Comparison of ENCODE assay signal across 16 cellular contexts in genomic region chr14:68964300-68965093, GRCh38. TPM values are rescaled to one million over a fixed set of nuclear protein-coding genes. Genes with fewer than 3 reads are reported as not detected.
DNase-seq lines count a peak whose midpoint lies in the region; ATAC-seq and TF ChIP-seq lines count a peak whose summit lies in the region.
"Had no signal": no experiment of that assay in that cellular context is flagged by ENCODE, and none has a peak within 500 bp of the region (broad histone marks: within the 10 kb centered on the region; RNA-seq: fewer than 3 reads in every experiment).

No MANE protein-coding gene starts in this region.

- H3K27me3 ChIP-seq in Caco-2 (replicated peaks; ENCODE audit: control insufficient read depth, insufficient read depth, low read length) (no peaks in the 10 kb centered on the region), hepatocyte (no peaks in the 10 kb centered on the region)

- peak overlapping the region; percentile 80 for H3K27ac ChIP-seq in hepatocyte
- H3K27ac ChIP-seq: C4-2B had no signal

- 61% methylated on average over 12 of the region's 12 CpGs for WGBS in hepatocyte (ENCODE audit: low lambda C conversion rate, missing lambda C conversion rate)

- H2AFZ ChIP-seq in hepatocyte: no peak overlapping the region

- no peak overlapping the region for H3K4me3 Mint-ChIP-seq in Caco-2 (ENCODE audit: unreplicated experiment)
- no peak overlapping the region for H3K4me3 Mint-ChIP-seq in T-helper 17 cell
- no peak overlapping the region for H3K4me3 Mint-ChIP-seq in activated CD8-positive, alpha-beta memory T cell treated with anti-CD3 and anti-CD28 coated beads, Interleukin-2, amount 10 ng/mL, durations not matched to agents 7 days and 5 days
- H3K4me3 Mint-ChIP-seq: stimulated activated memory B cell treated with anti-CD40 and anti-IgM and Interleukin-4, amounts not matched to agents 10 μg/mL and 1 μg/mL and 100 μg/mL, for 72 hours had no signal

- H3K4me1 Mint-ChIP-seq in Caco-2 (ENCODE audit: low read depth, unreplicated experiment) (peaks cover 29% of the 10 kb centered on the region), T-helper 17 cell (peaks cover 39% of the 10 kb centered on the region)
- H3K4me1 Mint-ChIP-seq in activated CD8-positive, alpha-beta memory T cell treated with anti-CD3 and anti-CD28 coated beads, Interleukin-2, amount 10 ng/mL, durations not matched to agents 7 days and 5 days: peaks cover 8% of the 10 kb centered on the region
- H3K4me1 Mint-ChIP-seq: stimulated activated memory B cell treated with anti-CD40 and anti-IgM and Interleukin-4, amounts not matched to agents 10 μg/mL and 1 μg/mL and 100 μg/mL, for 72 hours had no signal

- H3K79me2 ChIP-seq in hepatocyte: peaks cover 99% of the 10 kb centered on the region

- 0 out of 2 replicates have a peak, but pooled peaks cover 1% of the 10 kb centered on the region for H3K36me3 ChIP-seq in Caco-2 (ENCODE audit: control insufficient read depth, insufficient read depth, low read length)
- H3K36me3 ChIP-seq in hepatocyte (replicated peaks; ENCODE audit: insufficient read depth, low read depth): no peaks in the 10 kb centered on the region

- DNase-seq in Caco-2 (peak; percentile 18 to 73), T-helper 17 cell (no peak), hepatocyte (ENCODE audit: low spot score) (peak; percentile 64), sciatic nerve (ENCODE audit: low spot score) (no peak), OCI-M1 (lab: John Stamatoyannopoulos, UW) (no peak)
- DNase-seq in activated CD8-positive, alpha-beta memory T cell treated with anti-CD3 and anti-CD28 coated beads, Interleukin-2, amount 10 ng/mL, durations not matched to agents 7 days and 5 days: no peak
- DNase-seq: activated CD4-positive, alpha-beta T cell treated with anti-CD3 and anti-CD28 coated beads, Interleukin-2, amount 50 U/mL, for 4 hours; activated gamma-delta T cell; MM.1S; NCI-H2171 treated with DMSO at 0.1 percent for 48 hours; nucleus accumbens; T-helper 2 cell had no signal

- H3K9me3 ChIP-seq in Caco-2 (no peaks in the 10 kb centered on the region), T-helper 17 cell (ENCODE audit: control insufficient read depth, low read length, poor library complexity, severe bottlenecking) (no peaks in the 10 kb centered on the region), hepatocyte (ENCODE audit: low read depth) (no peaks in the 10 kb centered on the region)

- H3K27me3 Mint-ChIP-seq in Caco-2 (ENCODE audit: insufficient read depth, unreplicated experiment) (no peaks in the 10 kb centered on the region), T-helper 17 cell (no peaks in the 10 kb centered on the region)
- peaks cover 3% of the 10 kb centered on the region for H3K27me3 Mint-ChIP-seq in activated CD8-positive, alpha-beta memory T cell treated with anti-CD3 and anti-CD28 coated beads, Interleukin-2, amount 10 ng/mL, durations not matched to agents 7 days and 5 days

- no peak for ATAC-seq in T-helper 17 cell
- ATAC-seq in sciatic nerve: peak; percentile 27
- ATAC-seq in HG03520 (IDR thresholded peaks at IDR 0.05; ENCODE audit: unreplicated experiment): no peak
- ATAC-seq in GM21825 (IDR thresholded peaks at IDR 0.05; ENCODE audit: unreplicated experiment): no peak
- ATAC-seq in activated CD8-positive, alpha-beta memory T cell treated with anti-CD3 and anti-CD28 coated beads, Interleukin-2, amount 10 ng/mL, durations not matched to agents 7 days and 5 days: no peak
- ATAC-seq: stimulated activated memory B cell treated with anti-CD40 and anti-IgM and Interleukin-4, amounts not matched to agents 10 μg/mL and 1 μg/mL and 100 μg/mL, for 72 hours had no signal

- intact Hi-C loops in Caco-2 (cut with micrococcal nuclease; ENCODE audit: unreplicated experiment): no loop called here
- intact Hi-C loops in sciatic nerve (cut with DNase I): no loop called here

- H3K4me1 ChIP-seq in Caco-2: peaks cover 47% of the 10 kb centered on the region
- peaks cover 56% of the 10 kb centered on the region for H3K4me1 ChIP-seq in hepatocyte (ENCODE audit: insufficient read depth)

- no TSS peak for BruUV-seq in Caco-2 (replicated peaks; lab: Mats Ljungman, UMichigan)

- H3K4me3 ChIP-seq in Caco-2 (ENCODE audit: low read depth, low read length) (no peak overlapping the region), hepatocyte (no peak overlapping the region)

- no peak for TF ChIP-seq CTCF in Caco-2 (IDR thresholded peaks at IDR 0.05; ENCODE audit: insufficient read depth in 1 of 2, low read depth in 1 of 2, low read length in 1 of 2, severe bottlenecking in 1 of 2, unreplicated experiment in 1 of 2)
- no peak for TF ChIP-seq CTCF in hepatocyte (IDR thresholded peaks at IDR 0.05; ENCODE audit: poor library complexity)

- peaks cover 42% of the 10 kb centered on the region for H3K36me3 Mint-ChIP-seq in Caco-2 (ENCODE audit: insufficient read depth, unreplicated experiment)
- peaks cover 6% of the 10 kb centered on the region for H3K36me3 Mint-ChIP-seq in T-helper 17 cell (ENCODE audit: low read depth)
- no peaks in the 10 kb centered on the region for H3K36me3 Mint-ChIP-seq in activated CD8-positive, alpha-beta memory T cell treated with anti-CD3 and anti-CD28 coated beads, Interleukin-2, amount 10 ng/mL, durations not matched to agents 7 days and 5 days
- H3K36me3 Mint-ChIP-seq: stimulated activated memory B cell treated with anti-CD40 and anti-IgM and Interleukin-4, amounts not matched to agents 10 μg/mL and 1 μg/mL and 100 μg/mL, for 72 hours had no signal

- POLR2A ChIA-PET in Caco-2 (lab: Charles Lee): no interaction called here

- no peaks in the 10 kb centered on the region for H3K9me2 ChIP-seq in hepatocyte (replicated peaks; ENCODE audit: insufficient read depth)

- no peak overlapping the region for H3K27ac Mint-ChIP-seq in Caco-2 (ENCODE audit: unreplicated experiment)
- H3K27ac Mint-ChIP-seq in T-helper 17 cell: peak overlapping the region; percentile 100
- H3K27ac Mint-ChIP-seq in activated CD8-positive, alpha-beta memory T cell treated with anti-CD3 and anti-CD28 coated beads, Interleukin-2, amount 10 ng/mL, durations not matched to agents 7 days and 5 days: no peak overlapping the region
- H3K27ac Mint-ChIP-seq: stimulated activated memory B cell treated with anti-CD40 and anti-IgM and Interleukin-4, amounts not matched to agents 10 μg/mL and 1 μg/mL and 100 μg/mL, for 72 hours had no signal

- H4K20me1 ChIP-seq in hepatocyte (ENCODE audit: insufficient read depth, poor library complexity, severe bottlenecking): peaks cover 13% of the 10 kb centered on the region

- CTCF ChIA-PET in Caco-2 (lab: Charles Lee): interaction anchor here (1.0 kb wide), 1 partner anchor 15 kb away, joined by 5 read pairs; no protein-coding TSS in a partner anchor
- CTCF ChIA-PET in activated CD8-positive, alpha-beta memory T cell treated with anti-CD3 and anti-CD28 coated beads, Interleukin-2, amount 10 ng/mL, durations not matched to agents 7 days and 5 days (lab: Charles Lee): no interaction called here

- no peaks in the 10 kb centered on the region for H3K9me3 Mint-ChIP-seq in Caco-2 (ENCODE audit: unreplicated experiment)
- H3K9me3 Mint-ChIP-seq in activated CD8-positive, alpha-beta memory T cell treated with anti-CD3 and anti-CD28 coated beads, Interleukin-2, amount 10 ng/mL, durations not matched to agents 7 days and 5 days (ENCODE audit: low read depth): no peaks in the 10 kb centered on the region
- H3K9me3 Mint-ChIP-seq: stimulated activated memory B cell treated with anti-CD40 and anti-IgM and Interleukin-4, amounts not matched to agents 10 μg/mL and 1 μg/mL and 100 μg/mL, for 72 hours had no signal

- peak overlapping the region; percentile 66 for H3K4me2 ChIP-seq in hepatocyte

RNA-seq across cellular contexts. Expression of gene ACTN1, which starts 14.6 kb away (rescaled TPM):
- total RNA-seq in Caco-2 (2022) (170 and 181 TPM in 2 replicates), T-helper 17 cell (10 to 100 TPM; 36.8 to 88.9 TPM), hepatocyte (82.2 and 88.0 TPM in 2 replicates), sciatic nerve (216 TPM)
- polyA plus RNA-seq in hepatocyte: 157 and 163 TPM in 2 replicates
- 10 to 100 TPM; 26.8 to 56.0 TPM for total RNA-seq in activated CD8-positive, alpha-beta memory T cell treated with anti-CD3 and anti-CD28 coated beads, Interleukin-2, amount 10 ng/mL, durations not matched to agents 7 days and 5 days

Comparison
In these comparisons a context has a peak if more than half of its experiments do, and no peak if none do; other contexts are left out.
1. DNase-seq: peak in Caco-2 (2 of 2) and hepatocyte (single experiment); none in T-helper 17 cell (0 of 3), sciatic nerve (single experiment), OCI-M1 (single experiment) and activated CD8-positive, alpha-beta memory T cell treated with anti-CD3 and anti-CD28 coated beads, Interleukin-2, amount 10 ng/mL, durations not matched to agents 7 days and 5 days (single experiment).